ENCODE assay signal across 11 cellular contexts in genomic region chr9:90107021-90107771, GRCh38.
DNase-seq lines count a peak whose midpoint lies in the region; ATAC-seq, FAIRE-seq and TF ChIP-seq lines count a peak whose summit lies in the region.
"Had no signal": no experiment of that assay in that cellular context is flagged by ENCODE, and none has a peak within 500 bp of the region (broad histone marks: within the 10 kb centered on the region; RNA-seq: fewer than 3 reads in every experiment).

No MANE protein-coding gene starts in this region.

- no peak overlapping the region for H3K27ac Mint-ChIP-seq in astrocyte (ENCODE audit: unreplicated experiment)
- H3K27ac Mint-ChIP-seq in activated T-helper 17 cell treated with anti-CD3 and anti-CD28 coated beads, Interleukin-2, amount 50 U/mL, for 72 hours, result no peak overlapping the region
- H3K27ac Mint-ChIP-seq in natural killer cell treated with Interleukin-12 subunit alpha and Interleukin-12 subunit beta and Interleukin-15 and Interleukin-18, amount 100 ng/mL, for 72 hours, result no peak overlapping the region
- H3K27ac Mint-ChIP-seq: activated CD4-positive, alpha-beta T cell treated with anti-CD3 and anti-CD28 coated beads for 36 hours had no signal

- DNase-seq in 8988T, result peak; percentile 42
- peak; percentile 33 for DNase-seq in NCI-H1417 treated with DMSO at 0.1 percent for 48 hours (lab: John Stamatoyannopoulos, UW)
- DNase-seq in astrocyte (ENCODE audit: low read depth), result peak; percentile 39
- peak in 1 of 2 donors; percentile 60 for DNase-seq in left lung
- DNase-seq in natural killer cell treated with Interleukin-12 subunit alpha and Interleukin-12 subunit beta and Interleukin-15 and Interleukin-18, amount 100 ng/mL, for 72 hours (ENCODE audit: low spot score), result no peak
- DNase-seq: activated CD4-positive, alpha-beta T cell treated with anti-CD3 and anti-CD28 coated beads for 36 hours; brain microvascular endothelial cell had no signal

- H3K36me3 ChIP-seq in astrocyte (ENCODE audit: insufficient read depth, low read length), result no peaks in the 10 kb centered on the region
- no peaks in the 10 kb centered on the region for H3K36me3 ChIP-seq in left lung
- H3K36me3 ChIP-seq: brain microvascular endothelial cell had no signal

- no peaks in the 10 kb centered on the region for H3K79me2 ChIP-seq in astrocyte (ENCODE audit: insufficient read depth, low read length)

- no peaks in the 10 kb centered on the region for H4K20me1 ChIP-seq in astrocyte (ENCODE audit: insufficient read depth, low read length)

- H3K9me3 Mint-ChIP-seq in astrocyte (ENCODE audit: unreplicated experiment), result peaks cover 8% of the 10 kb centered on the region
- H3K9me3 Mint-ChIP-seq in activated T-helper 17 cell treated with anti-CD3 and anti-CD28 coated beads, Interleukin-2, amount 50 U/mL, for 72 hours, result peaks cover 5% of the 10 kb centered on the region
- H3K9me3 Mint-ChIP-seq in natural killer cell treated with Interleukin-12 subunit alpha and Interleukin-12 subunit beta and Interleukin-15 and Interleukin-18, amount 100 ng/mL, for 72 hours, result no peaks in the 10 kb centered on the region

- peak; percentile 80 for ATAC-seq in left lung
- ATAC-seq in GM18868 (IDR thresholded peaks at IDR 0.05; ENCODE audit: unreplicated experiment), result no peak
- no peak for ATAC-seq in GM18909 (IDR thresholded peaks at IDR 0.05; ENCODE audit: poor library complexity, unreplicated experiment)
- no peak for ATAC-seq in activated T-helper 17 cell treated with anti-CD3 and anti-CD28 coated beads, Interleukin-2, amount 50 U/mL, for 72 hours (replicated peaks)
- ATAC-seq in natural killer cell treated with Interleukin-12 subunit alpha and Interleukin-12 subunit beta and Interleukin-15 and Interleukin-18, amount 100 ng/mL, for 72 hours, result no peak
- ATAC-seq: activated CD4-positive, alpha-beta T cell treated with anti-CD3 and anti-CD28 coated beads for 36 hours had no signal

- intact Hi-C loops in left lung (cut with DNase I), result loop anchor here in 1 of 2 donors (5.0 kb wide), 1 partner anchor 510 kb away; no protein-coding TSS in a partner anchor

- H3K9me3 ChIP-seq in astrocyte (ENCODE audit: insufficient read depth, low read depth, low read length), result no peaks in the 10 kb centered on the region
- H3K9me3 ChIP-seq in left lung, result no peaks in the 10 kb centered on the region

- H3K27ac ChIP-seq in astrocyte (ENCODE audit: low read depth, low read length) (no peak overlapping the region), left lung (peak overlapping the region; percentile 36 to 46)
- H3K27ac ChIP-seq: brain microvascular endothelial cell had no signal

- no peak overlapping the region for H3K9ac ChIP-seq in astrocyte (ENCODE audit: low read length)

- H2AFZ ChIP-seq in astrocyte (ENCODE audit: low read depth, low read length), result no peak overlapping the region

- H3K27me3 Mint-ChIP-seq in astrocyte (ENCODE audit: low read depth, unreplicated experiment), result no peaks in the 10 kb centered on the region
- H3K27me3 Mint-ChIP-seq in activated T-helper 17 cell treated with anti-CD3 and anti-CD28 coated beads, Interleukin-2, amount 50 U/mL, for 72 hours, result peaks cover 4% of the 10 kb centered on the region
- peaks cover 6% of the 10 kb centered on the region in 2 donors for H3K27me3 Mint-ChIP-seq in natural killer cell treated with Interleukin-12 subunit alpha and Interleukin-12 subunit beta and Interleukin-15 and Interleukin-18, amount 100 ng/mL, for 72 hours

- peaks cover 26% of the 10 kb centered on the region for H3K4me1 Mint-ChIP-seq in astrocyte (ENCODE audit: low read depth, unreplicated experiment)
- H3K4me1 Mint-ChIP-seq in activated T-helper 17 cell treated with anti-CD3 and anti-CD28 coated beads, Interleukin-2, amount 50 U/mL, for 72 hours, result no peaks in the 10 kb centered on the region
- H3K4me1 Mint-ChIP-seq in natural killer cell treated with Interleukin-12 subunit alpha and Interleukin-12 subunit beta and Interleukin-15 and Interleukin-18, amount 100 ng/mL, for 72 hours (ENCODE audit: low read depth in 2 of 2), result peaks cover 3 to 7% of the 10 kb centered on the region in 2 donors

- H3K27me3 ChIP-seq in astrocyte (ENCODE audit: insufficient read depth, low read length) (no peaks in the 10 kb centered on the region), left lung (no peaks in the 10 kb centered on the region)
- H3K27me3 ChIP-seq: brain microvascular endothelial cell had no signal

- TF ChIP-seq CTCF in astrocyte (IDR thresholded peaks at IDR 0.05; ENCODE audit: insufficient read depth, low read depth, low read length) (no peak), left lung (IDR thresholded peaks at IDR 0.05) (no peak)

- no peaks in the 10 kb centered on the region for H3K36me3 Mint-ChIP-seq in astrocyte (ENCODE audit: low read depth, unreplicated experiment)
- no peaks in the 10 kb centered on the region for H3K36me3 Mint-ChIP-seq in activated T-helper 17 cell treated with anti-CD3 and anti-CD28 coated beads, Interleukin-2, amount 50 U/mL, for 72 hours (ENCODE audit: low read depth)
- H3K36me3 Mint-ChIP-seq in natural killer cell treated with Interleukin-12 subunit alpha and Interleukin-12 subunit beta and Interleukin-15 and Interleukin-18, amount 100 ng/mL, for 72 hours, result no peaks in the 10 kb centered on the region

- H3K4me2 ChIP-seq in astrocyte (ENCODE audit: low read length), result no peak overlapping the region

- H3K4me3 ChIP-seq in astrocyte (ENCODE audit: insufficient read depth, low read depth, low read length), result no peak overlapping the region
- H3K4me3 ChIP-seq in left lung, result no peak overlapping the region

- H3K4me1 ChIP-seq in astrocyte (ENCODE audit: insufficient read depth, low read length), result no peaks in the 10 kb centered on the region
- peaks cover 10 to 26% of the 10 kb centered on the region in 2 donors for H3K4me1 ChIP-seq in left lung

- FAIRE-seq in astrocyte (lab: Jason Lieb, UNC), result no peak
- FAIRE-seq: GM12892 had no signal

- peak overlapping the region; percentile 24 for H3K4me3 Mint-ChIP-seq in astrocyte (ENCODE audit: unreplicated experiment)
- H3K4me3 Mint-ChIP-seq in activated T-helper 17 cell treated with anti-CD3 and anti-CD28 coated beads, Interleukin-2, amount 50 U/mL, for 72 hours, result no peak overlapping the region
- no peak overlapping the region for H3K4me3 Mint-ChIP-seq in natural killer cell treated with Interleukin-12 subunit alpha and Interleukin-12 subunit beta and Interleukin-15 and Interleukin-18, amount 100 ng/mL, for 72 hours
- H3K4me3 Mint-ChIP-seq: activated CD4-positive, alpha-beta T cell treated with anti-CD3 and anti-CD28 coated beads for 36 hours had no signal
